In the genomic region with DNA sequence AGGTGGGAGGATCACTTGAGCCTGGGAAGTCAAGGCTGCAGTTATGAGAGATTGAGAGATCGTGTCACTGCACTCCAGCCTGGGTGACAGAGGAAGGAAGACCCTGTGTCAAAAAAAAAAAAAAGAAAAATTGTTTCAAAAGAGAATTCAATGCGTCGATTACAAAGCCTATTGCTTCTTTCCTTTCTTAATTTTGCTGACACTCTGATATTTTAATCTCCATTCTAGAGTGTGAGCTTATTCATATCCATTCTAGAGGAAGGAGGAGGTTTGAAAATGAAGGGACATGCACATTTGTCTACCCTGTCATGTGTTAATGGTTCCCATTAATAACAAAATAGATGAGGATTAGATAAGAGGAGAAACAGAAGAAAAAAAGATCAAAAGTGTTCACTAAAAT, we compare ENCODE assay signal across 2 cellular contexts.
TF ChIP-seq lines count a peak whose summit lies in the region.

No MANE protein-coding gene starts in this region.

TF ChIP-seq in IMR-90, 13 proteins besides CTCF, POLR2A, EP300 and RAD21 (continued from another document):
- TF ChIP-seq, protein P1, sequence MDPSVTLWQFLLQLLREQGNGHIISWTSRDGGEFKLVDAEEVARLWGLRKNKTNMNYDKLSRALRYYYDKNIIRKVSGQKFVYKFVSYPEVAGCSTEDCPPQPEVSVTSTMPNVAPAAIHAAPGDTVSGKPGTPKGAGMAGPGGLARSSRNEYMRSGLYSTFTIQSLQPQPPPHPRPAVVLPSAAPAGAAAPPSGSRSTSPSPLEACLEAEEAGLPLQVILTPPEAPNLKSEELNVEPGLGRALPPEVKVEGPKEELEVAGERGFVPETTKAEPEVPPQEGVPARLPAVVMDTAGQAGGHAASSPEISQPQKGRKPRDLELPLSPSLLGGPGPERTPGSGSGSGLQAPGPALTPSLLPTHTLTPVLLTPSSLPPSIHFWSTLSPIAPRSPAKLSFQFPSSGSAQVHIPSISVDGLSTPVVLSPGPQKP (IDR thresholded peaks at IDR 0.05; ENCODE audit: borderline replicate concordance, low read depth, low read length): no peak

TF ChIP-seq in endothelial cell of umbilical vein, 7 proteins besides CTCF, POLR2A, EP300 and RAD21 (continued from another document):
- TF ChIP-seq, protein P2, sequence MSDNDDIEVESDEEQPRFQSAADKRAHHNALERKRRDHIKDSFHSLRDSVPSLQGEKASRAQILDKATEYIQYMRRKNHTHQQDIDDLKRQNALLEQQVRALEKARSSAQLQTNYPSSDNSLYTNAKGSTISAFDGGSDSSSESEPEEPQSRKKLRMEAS (IDR thresholded peaks at IDR 0.05; ENCODE audit: insufficient read depth, insufficient read length): no peak
- no peak for TF ChIP-seq JUN (IDR thresholded peaks at IDR 0.05; ENCODE audit: borderline replicate concordance, insufficient read depth, insufficient read length, low read depth)
- no peak for TF ChIP-seq FOS (IDR thresholded peaks at IDR 0.05; ENCODE audit: borderline replicate concordance, insufficient read depth, low read length)
- TF ChIP-seq EZH2 (IDR thresholded peaks at IDR 0.05; ENCODE audit: borderline replicate concordance, low read depth, low read length, severe bottlenecking): no peak
- TF ChIP-seq GATA2 (IDR thresholded peaks at IDR 0.05; ENCODE audit: insufficient read depth, insufficient read length, low read depth, low read length): no peak
